In the genomic region with DNA sequence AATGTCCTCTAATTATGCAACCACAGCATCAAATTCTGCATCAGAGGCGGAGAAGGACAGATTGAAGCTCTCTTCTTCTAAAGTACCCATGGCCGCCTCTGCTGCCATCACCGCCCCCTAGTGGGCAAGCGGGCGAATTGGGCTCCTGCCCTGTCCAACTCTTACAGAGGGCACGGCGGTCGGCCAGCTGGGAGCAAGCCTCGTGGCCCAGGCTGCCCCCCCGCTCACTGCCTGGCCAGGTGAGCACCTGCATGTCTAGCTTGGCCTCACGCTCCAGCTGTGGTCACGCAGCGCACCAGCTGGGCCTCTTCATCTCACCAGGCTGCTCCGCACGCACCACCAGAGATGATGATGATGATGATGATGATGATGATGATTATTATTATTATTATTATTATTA, we compare ENCODE assay signal across 12 cellular contexts.
A peak's percentile ranks its signal among the peaks of the same experiment; 100 is the strongest.
DNase-seq lines count a peak whose midpoint lies in the region; ATAC-seq, FAIRE-seq and TF ChIP-seq lines count a peak whose summit lies in the region.
"Had no signal": no experiment of that assay in that cellular context is flagged by ENCODE, and none has a peak within 500 bp of the region (broad histone marks: within the 10 kb centered on the region; RNA-seq: fewer than 3 reads in every experiment).

No MANE protein-coding gene starts in this region.

- SMC1A ChIA-PET in GM12878 (lab: Charles Lee; ENCODE audit: uncharacterized antibody, unreplicated experiment): interaction anchor here (1.5 kb wide), 1 partner anchor 305 kb away, joined by 3 read pairs; no protein-coding TSS in a partner anchor

- H3K79me2 ChIP-seq in DND-41 (ENCODE audit: insufficient read depth, low read length): no peaks in the 10 kb centered on the region
- H3K79me2 ChIP-seq in KMS-11 (ENCODE audit: insufficient read depth, low read depth): no peaks in the 10 kb centered on the region
- H3K79me2 ChIP-seq in GM12878 (ENCODE audit: control insufficient read depth, insufficient read depth, low read length): no peaks in the 10 kb centered on the region

- no peak overlapping the region for H3K4me3 ChIP-seq in DND-41 (ENCODE audit: low read depth in 1 of 2, low read length in 2 of 2)
- no peak overlapping the region for H3K4me3 ChIP-seq in KMS-11 (IDR thresholded peaks at IDR 0.05; ENCODE audit: insufficient read depth, low read depth, low read length)
- H3K4me3 ChIP-seq in GM12878: no peak overlapping the region
- H3K4me3 ChIP-seq in esophagus squamous epithelium: no peak overlapping the region

- no peak for ATAC-seq in DND-41 (ENCODE audit: insufficient read depth, low read depth)
- peak; percentile 39; the same call in 2 of the 3 replicates for ATAC-seq in GM12878
- ATAC-seq in GM19351 (IDR thresholded peaks at IDR 0.05; ENCODE audit: unreplicated experiment): no peak
- ATAC-seq: esophagus mucosa; stimulated activated naive B cell treated with anti-CD40 and anti-IgM and Interleukin-4, amounts not matched to agents 10 μg/mL and 1 μg/mL and 100 μg/mL, for 72 hours had no signal

- intact Hi-C loops in GM12878 (cut with micrococcal nuclease; ENCODE audit: unreplicated experiment) (no loop called here), esophagus squamous epithelium (cut with DNase I) (no loop called here)

- H3K27me3 ChIP-seq in DND-41 (ENCODE audit: insufficient read depth, low read length, poor library complexity) (no peaks in the 10 kb centered on the region), KMS-11 (ENCODE audit: insufficient read depth, low read depth) (no peaks in the 10 kb centered on the region), GM12878 (replicated peaks in 1 of 2; ENCODE audit: control insufficient read depth in 2 of 2, insufficient read depth in 2 of 2, low read length in 1 of 2) (no peaks in the 10 kb centered on the region), esophagus squamous epithelium (no peaks in the 10 kb centered on the region)

- H3K36me3 ChIP-seq in DND-41 (ENCODE audit: insufficient read depth, low read length) (no peaks in the 10 kb centered on the region), KMS-11 (ENCODE audit: insufficient read depth) (no peaks in the 10 kb centered on the region), GM12878 (ENCODE audit: control insufficient read depth in 2 of 2, insufficient read depth in 2 of 2, low read length in 1 of 2) (no peaks in the 10 kb centered on the region), esophagus squamous epithelium (no peaks in the 10 kb centered on the region)

- H3K4me2 ChIP-seq in DND-41 (ENCODE audit: insufficient read depth, low read length) (no peak overlapping the region), KMS-11 (no peak overlapping the region), GM12878 (ENCODE audit: control insufficient read depth, insufficient read depth) (no peak overlapping the region)

- RAD21 ChIA-PET in GM12878 (lab: Charles Lee; ENCODE audit: unreplicated experiment): interaction anchor here (1.2 to 1.5 kb wide), 2 partner anchors 258 to 327 kb away, joined by 4 to 7 read pairs; no protein-coding TSS in a partner anchor

- H3K27ac ChIP-seq in DND-41 (ENCODE audit: low read length) (no peak overlapping the region), KMS-11 (no peak overlapping the region), GM12878 (ENCODE audit: control insufficient read depth, insufficient read depth) (no peak overlapping the region), esophagus squamous epithelium (no peak overlapping the region)

- in situ Hi-C loops in GM12878 (cut with MboI): no loop called here

- no peak for TF ChIP-seq POLR2A in GM12878 (IDR thresholded peaks at IDR 0.05; ENCODE audit: low read depth, low read length)
- no peak for TF ChIP-seq POLR2A in esophagus squamous epithelium (IDR thresholded peaks at IDR 0.05)

- TF ChIP-seq CTCF in DND-41 (IDR thresholded peaks at IDR 0.05; ENCODE audit: borderline replicate concordance, extremely low read depth, low read length, poor library complexity, severe bottlenecking) (peak; percentile 61), KMS-11 (conservative IDR thresholded peaks at IDR 0.05; ENCODE audit: low read depth, low read length) (0 out of 2 replicates have a peak, but pooled peaks have one; percentile 34), GM12878 (IDR thresholded peaks at IDR 0.05 in 2 of 3, conservative IDR thresholded peaks at IDR 0.05 in 1 of 3; ENCODE audit: control insufficient read depth in 2 of 3, extremely low read depth in 1 of 3, insufficient read depth in 1 of 3, low read depth in 3 of 3, low read length in 3 of 3) (peak; percentile 15 to 42 (median 29); a peak in 3 of 6 replicates), esophagus squamous epithelium (IDR thresholded peaks at IDR 0.05) (peak in 1 of 6 experiments; percentile 8)

- FAIRE-seq in GM12878 (lab: Jason Lieb, UNC): no peak

- H2AFZ ChIP-seq in DND-41 (ENCODE audit: low read depth, low read length) (no peak overlapping the region), KMS-11 (ENCODE audit: low read depth) (no peak overlapping the region), GM12878 (ENCODE audit: control insufficient read depth, low read depth, low read length) (no peak overlapping the region)

- CTCF ChIA-PET in GM12878 (lab: Yijun Ruan, JAX): interaction anchor here (0.6 to 1.9 kb wide), 4 partner anchors 23 to 561 kb away, joined by 3 to 6 read pairs (median 3); no protein-coding TSS in a partner anchor

- 0 out of 2 replicates have a peak, but pooled peaks have one; percentile 7 for TF ChIP-seq RAD21 in GM12878 (IDR thresholded peaks at IDR 0.05; ENCODE audit: insufficient read depth, low read depth, low read length)

- POLR2A ChIA-PET in GM12878 (lab: Charles Lee): no interaction called here

- WGBS in GM12878 (ENCODE audit: insufficient coverage, insufficient replicate concordance, low lambda C conversion rate, missing lambda C conversion rate): 45% methylated on average over 15 of the region's 15 CpGs
- 81 to 100% methylated on average over 4 to 7 of the region's 15 CpGs for WGBS in esophagus squamous epithelium, 2 donors

- no peaks in the 10 kb centered on the region for H3K4me1 ChIP-seq in DND-41 (ENCODE audit: insufficient read depth, low read length)
- H3K4me1 ChIP-seq in KMS-11 (ENCODE audit: low read depth, poor library complexity, severe bottlenecking): no peaks in the 10 kb centered on the region
- H3K4me1 ChIP-seq in GM12878 (ENCODE audit: control insufficient read depth, insufficient read depth, low read length): no peaks in the 10 kb centered on the region
- H3K4me1 ChIP-seq in esophagus squamous epithelium: no peaks in the 10 kb centered on the region

- no peaks in the 10 kb centered on the region for H4K20me1 ChIP-seq in DND-41 (ENCODE audit: insufficient read depth, low read length)
- H4K20me1 ChIP-seq in KMS-11 (ENCODE audit: insufficient read depth): no peaks in the 10 kb centered on the region
- H4K20me1 ChIP-seq in GM12878 (ENCODE audit: control insufficient read depth, insufficient read depth): no peaks in the 10 kb centered on the region

- DNase-seq in 8988T (peak; percentile 13), DND-41 (peak; percentile 4), GM12878 (ENCODE audit: low read depth, low spot score) (no peak), DMS79 (lab: John Stamatoyannopoulos, UW) (no peak), C1 segment of cervical spinal cord (lab: John Stamatoyannopoulos, UW) (no peak), esophagus squamous epithelium (lab: John Stamatoyannopoulos, UW) (no peak)
- DNase-seq: anterior cingulate cortex; mesenchymal stem cell; stimulated activated naive B cell treated with anti-CD40 and anti-IgM and Interleukin-4, amounts not matched to agents 10 μg/mL and 1 μg/mL and 100 μg/mL, for 72 hours had no signal

- H3K9ac ChIP-seq in DND-41 (ENCODE audit: low read depth, low read length) (no peak overlapping the region), KMS-11 (no peak overlapping the region), GM12878 (ENCODE audit: control insufficient read depth, insufficient read depth, low read length) (no peak overlapping the region)

- no peak for TF ChIP-seq EP300 in GM12878 (IDR thresholded peaks at IDR 0.05; ENCODE audit: borderline replicate concordance in 1 of 2, control insufficient read depth in 1 of 2, low read depth in 2 of 2, low read length in 2 of 2)

- H3K9me3 ChIP-seq in DND-41 (ENCODE audit: insufficient read depth, low read length, severe bottlenecking) (no peaks in the 10 kb centered on the region), GM12878 (replicated peaks; ENCODE audit: control insufficient read depth, insufficient read depth, low read length) (no peaks in the 10 kb centered on the region), esophagus squamous epithelium (no peaks in the 10 kb centered on the region)

- no TSS peak for BruUV-seq in GM12878 (replicated peaks; lab: Mats Ljungman, UMichigan)

TF ChIP-seq in GM12878, 131 proteins besides CTCF, POLR2A, EP300 and RAD21:
- 0 out of 2 replicates have a peak, but pooled peaks have one; percentile 10 for TF ChIP-seq YY1 (IDR thresholded peaks at IDR 0.05; ENCODE audit: low read depth, low read length)
- TF ChIP-seq, protein P1, sequence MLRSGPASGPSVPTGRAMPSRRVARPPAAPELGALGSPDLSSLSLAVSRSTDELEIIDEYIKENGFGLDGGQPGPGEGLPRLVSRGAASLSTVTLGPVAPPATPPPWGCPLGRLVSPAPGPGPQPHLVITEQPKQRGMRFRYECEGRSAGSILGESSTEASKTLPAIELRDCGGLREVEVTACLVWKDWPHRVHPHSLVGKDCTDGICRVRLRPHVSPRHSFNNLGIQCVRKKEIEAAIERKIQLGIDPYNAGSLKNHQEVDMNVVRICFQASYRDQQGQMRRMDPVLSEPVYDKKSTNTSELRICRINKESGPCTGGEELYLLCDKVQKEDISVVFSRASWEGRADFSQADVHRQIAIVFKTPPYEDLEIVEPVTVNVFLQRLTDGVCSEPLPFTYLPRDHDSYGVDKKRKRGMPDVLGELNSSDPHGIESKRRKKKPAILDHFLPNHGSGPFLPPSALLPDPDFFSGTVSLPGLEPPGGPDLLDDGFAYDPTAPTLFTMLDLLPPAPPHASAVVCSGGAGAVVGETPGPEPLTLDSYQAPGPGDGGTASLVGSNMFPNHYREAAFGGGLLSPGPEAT (IDR thresholded peaks at IDR 0.05; ENCODE audit: low read depth): no peak

Comparison
In these comparisons a context has a peak if more than half of its experiments do, and no peak if none do; other contexts are left out.
1. DNase-seq: peak in 8988T (single experiment) and DND-41 (single experiment); none in GM12878 (single experiment), DMS79 (single experiment), C1 segment of cervical spinal cord (0 of 14) and esophagus squamous epithelium (single experiment).